In the genomic region with DNA sequence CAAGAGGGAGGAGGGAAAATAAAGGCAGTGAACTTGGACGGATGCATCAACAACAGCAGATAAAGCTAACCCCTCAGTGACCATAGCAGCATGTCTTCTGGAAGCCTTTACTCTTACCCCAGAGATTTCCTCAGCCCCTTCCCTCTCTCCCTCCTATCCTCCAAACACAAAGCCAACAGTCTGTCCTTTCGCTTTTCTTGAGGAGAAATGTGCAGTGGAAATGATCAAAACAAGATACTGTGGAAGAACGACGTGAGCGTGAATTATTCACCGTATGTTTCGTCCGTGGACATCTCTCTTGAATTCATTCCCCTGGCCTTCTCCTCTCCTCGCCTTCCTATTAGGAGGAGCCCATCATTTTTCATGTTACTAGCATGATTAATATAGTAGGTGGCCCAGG, we compare ENCODE assay signal across 12 cellular contexts. TPM values are rescaled to one million over a fixed set of nuclear protein-coding genes. Genes with fewer than 3 reads are reported as not detected.
DNase-seq lines count a peak whose midpoint lies in the region; ATAC-seq, FAIRE-seq and TF ChIP-seq lines count a peak whose summit lies in the region.
"Had no signal": no experiment of that assay in that cellular context is flagged by ENCODE, and none has a peak within 500 bp of the region (broad histone marks: within the 10 kb centered on the region; RNA-seq: fewer than 3 reads in every experiment).

No MANE protein-coding gene starts in this region.

- H2AFZ ChIP-seq in PC-9, result no peak overlapping the region

- peaks cover 10 to 79% (median 52%) of the 10 kb centered on the region in 4 donors for H3K4me1 Mint-ChIP-seq in CD4-positive, CD25-positive, alpha-beta regulatory T cell
- H3K4me1 Mint-ChIP-seq in activated naive CD8-positive, alpha-beta T cell treated with anti-CD3 and anti-CD28 coated beads, Interleukin-2, amount 10 ng/mL, durations not matched to agents 7 days and 5 days, result peaks cover 64% of the 10 kb centered on the region
- H3K4me1 Mint-ChIP-seq in natural killer cell, result peaks cover 62 to 78% of the 10 kb centered on the region in 2 donors

- TF ChIP-seq CTCF in A549 (IDR thresholded peaks at IDR 0.05) (no peak), natural killer cell (IDR thresholded peaks at IDR 0.05) (no peak), PC-9 (conservative IDR thresholded peaks at IDR 0.05) (no peak)

- H3K4me3 ChIP-seq in A549, result no peak overlapping the region
- H3K4me3 ChIP-seq in CD4-positive, CD25-positive, alpha-beta regulatory T cell (ENCODE audit: low read depth, low read length), result no peak overlapping the region
- H3K4me3 ChIP-seq in PC-9, result no peak overlapping the region

- H3K9me3 ChIP-seq in A549 (no peaks in the 10 kb centered on the region), PC-9 (ENCODE audit: insufficient read depth, low read depth) (no peaks in the 10 kb centered on the region)
- peaks cover 0 to 28% of the 10 kb centered on the region in 2 experiments for H3K9me3 ChIP-seq in CD4-positive, CD25-positive, alpha-beta regulatory T cell (ENCODE audit: control insufficient read depth in 2 of 2, low read length in 2 of 2)
- H3K9me3 ChIP-seq: Caco-2 had no signal

- DNase-seq in A549 (ENCODE audit: low read depth in 1 of 2, low spot score in 1 of 2), result no peak
- peak in 1 of 3 donors; percentile 10 for DNase-seq in CD4-positive, CD25-positive, alpha-beta regulatory T cell
- DNase-seq in activated naive CD8-positive, alpha-beta T cell treated with anti-CD3 and anti-CD28 coated beads, Interleukin-2, amount 10 ng/mL, durations not matched to agents 7 days and 5 days, result no peak
- DNase-seq in natural killer cell, result no peak
- DNase-seq in PC-9, result no peak
- DNase-seq in activated gamma-delta T cell (lab: John Stamatoyannopoulos, UW), result no peak
- DNase-seq: Caco-2; effector CD8-positive, alpha-beta T cell; hippocampal formation; NCI-H226 had no signal

- no peaks in the 10 kb centered on the region for H3F3A ChIP-seq in PC-9 (ENCODE audit: insufficient read depth, low read depth)

- BruUV-seq in PC-9 (replicated peaks; lab: Mats Ljungman, UMichigan), result no TSS peak

- no peaks in the 10 kb centered on the region for H3K79me2 ChIP-seq in PC-9 (ENCODE audit: low read depth)

- H4K20me1 ChIP-seq in PC-9 (ENCODE audit: insufficient read depth), result no peaks in the 10 kb centered on the region

- H3K27ac ChIP-seq in A549 (no peak overlapping the region), PC-9 (no peak overlapping the region)
- no peak overlapping the region for H3K27ac ChIP-seq in CD4-positive, CD25-positive, alpha-beta regulatory T cell (ENCODE audit: insufficient read depth, low read length, poor library complexity, severe bottlenecking)

- no peaks in the 10 kb centered on the region for H3K36me3 ChIP-seq in CD4-positive, CD25-positive, alpha-beta regulatory T cell (ENCODE audit: control insufficient read depth, insufficient read depth, low read length)
- no peaks in the 10 kb centered on the region for H3K36me3 ChIP-seq in PC-9 (ENCODE audit: low read depth)

- H3K9me3 Mint-ChIP-seq in CD4-positive, CD25-positive, alpha-beta regulatory T cell, result peaks cover 0 to 25% (median 3%) of the 10 kb centered on the region in 7 donors
- H3K9me3 Mint-ChIP-seq in activated naive CD8-positive, alpha-beta T cell treated with anti-CD3 and anti-CD28 coated beads, Interleukin-2, amount 10 ng/mL, durations not matched to agents 7 days and 5 days, result peaks cover 4% of the 10 kb centered on the region
- H3K9me3 Mint-ChIP-seq in natural killer cell, result no peaks in the 10 kb centered on the region

- no peak for TF ChIP-seq RAD21 in A549 (conservative IDR thresholded peaks at IDR 0.05 in 1 of 2, IDR thresholded peaks at IDR 0.05 in 1 of 2)

- H3K4me1 ChIP-seq in A549 (no peaks in the 10 kb centered on the region), PC-9 (replicated peaks; ENCODE audit: insufficient read depth) (no peaks in the 10 kb centered on the region)
- H3K4me1 ChIP-seq in CD4-positive, CD25-positive, alpha-beta regulatory T cell (ENCODE audit: control insufficient read depth, insufficient read depth, low read length, poor library complexity, severe bottlenecking), result peaks cover 69% of the 10 kb centered on the region
- H3K4me1 ChIP-seq: Caco-2 had no signal

- intact Hi-C loops in natural killer cell (cut with micrococcal nuclease) (no loop called here), PC-9 (cut with micrococcal nuclease; ENCODE audit: unreplicated experiment) (loop anchor here (10.0 kb wide), 1 partner anchor 523 kb away; no protein-coding TSS in a partner anchor)

- TF ChIP-seq EP300 in A549 (IDR thresholded peaks at IDR 0.05), result no peak

- peak overlapping the region; percentile 88 to 94 (median 92) for H3K4me3 Mint-ChIP-seq in CD4-positive, CD25-positive, alpha-beta regulatory T cell
- H3K4me3 Mint-ChIP-seq in activated naive CD8-positive, alpha-beta T cell treated with anti-CD3 and anti-CD28 coated beads, Interleukin-2, amount 10 ng/mL, durations not matched to agents 7 days and 5 days, result peak overlapping the region; percentile 91
- peak overlapping the region; percentile 89 for H3K4me3 Mint-ChIP-seq in natural killer cell

- CTCF ChIA-PET in A549 (lab: Yijun Ruan, JAX), result no interaction called here
- CTCF ChIA-PET in PC-9 (lab: Charles Lee), result interaction anchor here (0.6 kb wide), 1 partner anchor 1302 kb away, joined by 3 read pairs; no protein-coding TSS in a partner anchor

- no peaks in the 10 kb centered on the region for H3K9me2 ChIP-seq in PC-9 (ENCODE audit: insufficient read depth)

- no peak for FAIRE-seq in A549 (lab: Jason Lieb, UNC)

- ATAC-seq in A549, result no peak
- no peak for ATAC-seq in CD4-positive, CD25-positive, alpha-beta regulatory T cell (ENCODE audit: low read depth in 2 of 2)
- ATAC-seq in activated naive CD8-positive, alpha-beta T cell treated with anti-CD3 and anti-CD28 coated beads, Interleukin-2, amount 10 ng/mL, durations not matched to agents 7 days and 5 days (ENCODE audit: low read depth), result no peak
- ATAC-seq in natural killer cell, result no peak
- no peak for ATAC-seq in GM21619 (IDR thresholded peaks at IDR 0.05; ENCODE audit: unreplicated experiment)

- peak overlapping the region; percentile 58 for H3K4me2 ChIP-seq in A549
- H3K4me2 ChIP-seq in PC-9, result no peak overlapping the region

- TF ChIP-seq POLR2A in A549 (IDR thresholded peaks at IDR 0.05; ENCODE audit: low read length), result no peak

- H3K27me3 Mint-ChIP-seq in CD4-positive, CD25-positive, alpha-beta regulatory T cell, result peaks cover 97% of the 10 kb centered on the region
- peaks cover 70% of the 10 kb centered on the region for H3K27me3 Mint-ChIP-seq in activated naive CD8-positive, alpha-beta T cell treated with anti-CD3 and anti-CD28 coated beads, Interleukin-2, amount 10 ng/mL, durations not matched to agents 7 days and 5 days
- H3K27me3 Mint-ChIP-seq in natural killer cell (ENCODE audit: low read depth in 2 of 2), result peaks cover 85 to 93% of the 10 kb centered on the region in 2 donors

- H3K27me3 ChIP-seq in CD4-positive, CD25-positive, alpha-beta regulatory T cell (ENCODE audit: control insufficient read depth, insufficient read depth, low read length), result peaks cover 62% of the 10 kb centered on the region
- no peaks in the 10 kb centered on the region; the same call in 1 of the 2 replicates for H3K27me3 ChIP-seq in PC-9 (ENCODE audit: insufficient read depth, low read depth)

- no peak overlapping the region for H3K27ac Mint-ChIP-seq in CD4-positive, CD25-positive, alpha-beta regulatory T cell
- H3K27ac Mint-ChIP-seq in activated naive CD8-positive, alpha-beta T cell treated with anti-CD3 and anti-CD28 coated beads, Interleukin-2, amount 10 ng/mL, durations not matched to agents 7 days and 5 days, result peak overlapping the region; percentile 73
- H3K27ac Mint-ChIP-seq in natural killer cell, result no peak overlapping the region

- WGBS in A549 (ENCODE audit: missing lambda C conversion rate), result 88% methylated on average over 9 of the region's 9 CpGs

- POLR2A ChIA-PET in A549 (lab: Yijun Ruan, JAX), result interaction anchor here (1.0 kb wide), 1 partner anchor 106 kb away, joined by 4 read pairs; no protein-coding TSS in a partner anchor
- POLR2A ChIA-PET in activated naive CD8-positive, alpha-beta T cell treated with anti-CD3 and anti-CD28 coated beads, Interleukin-2, amount 10 ng/mL, durations not matched to agents 7 days and 5 days (lab: Charles Lee), result interaction anchor here (2.1 to 2.4 kb wide), 2 partner anchors 9 to 15 kb away, joined by 15 to 22 read pairs; a partner anchor contains a TSS
- POLR2A ChIA-PET in PC-9 (lab: Charles Lee; ENCODE audit: unreplicated experiment), result no interaction called here

- H3K36me3 Mint-ChIP-seq in CD4-positive, CD25-positive, alpha-beta regulatory T cell, result no peaks in the 10 kb centered on the region
- H3K36me3 Mint-ChIP-seq in activated naive CD8-positive, alpha-beta T cell treated with anti-CD3 and anti-CD28 coated beads, Interleukin-2, amount 10 ng/mL, durations not matched to agents 7 days and 5 days, result peaks cover 36% of the 10 kb centered on the region
- H3K36me3 Mint-ChIP-seq in natural killer cell, result no peaks in the 10 kb centered on the region

TF ChIP-seq in A549, 52 proteins besides CTCF, POLR2A, EP300 and RAD21:
- no peak for TF ChIP-seq HEYL (CRISPR knock-in tag; IDR thresholded peaks at IDR 0.05)
- TF ChIP-seq CHD2 (IDR thresholded peaks at IDR 0.05; ENCODE audit: low read length, partially characterized antibody), result no peak
- TF ChIP-seq HOXB5 (CRISPR knock-in tag; IDR thresholded peaks at IDR 0.05), result no peak
- TF ChIP-seq, protein P1, sequence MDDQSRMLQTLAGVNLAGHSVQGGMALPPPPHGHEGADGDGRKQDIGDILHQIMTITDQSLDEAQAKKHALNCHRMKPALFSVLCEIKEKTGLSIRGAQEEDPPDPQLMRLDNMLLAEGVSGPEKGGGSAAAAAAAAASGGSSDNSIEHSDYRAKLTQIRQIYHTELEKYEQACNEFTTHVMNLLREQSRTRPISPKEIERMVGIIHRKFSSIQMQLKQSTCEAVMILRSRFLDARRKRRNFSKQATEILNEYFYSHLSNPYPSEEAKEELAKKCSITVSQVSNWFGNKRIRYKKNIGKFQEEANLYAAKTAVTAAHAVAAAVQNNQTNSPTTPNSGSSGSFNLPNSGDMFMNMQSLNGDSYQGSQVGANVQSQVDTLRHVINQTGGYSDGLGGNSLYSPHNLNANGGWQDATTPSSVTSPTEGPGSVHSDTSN (IDR thresholded peaks at IDR 0.05), result no peak
- TF ChIP-seq FOXS1 (CRISPR knock-in tag; IDR thresholded peaks at IDR 0.05), result no peak

RNA-seq across cellular contexts. Expression of a gene that starts 8.5 kb away (rescaled TPM):
- 0.24 and 0.39 TPM in 2 replicates for polyA plus RNA-seq in A549 (2011; rRNA removed)
- 0.12 and 0.19 TPM in 2 replicates for polyA plus RNA-seq in A549 (2012; cell fraction: cytosol; rRNA removed)
- 0.20 and 0.22 TPM in 2 replicates for polyA plus RNA-seq in A549 (2012; cell fraction: nucleus; rRNA removed)
- polyA plus RNA-seq in A549 (2017; fragmentation: RNase III; extraction: RNeasy Plus Mini Kit Qiagen cat#74134 plus additional on column Dnase treatment), result 0.35 to 0.50 TPM (median 0.38 TPM) in 3 replicates
- 0.15 TPM in 1 of 2 replicates, not detected in the other for polyA minus RNA-seq in A549 (2011; rRNA and poly(A)+ RNA removed)
- total RNA-seq in CD4-positive, CD25-positive, alpha-beta regulatory T cell, result not detected
- polyA plus RNA-seq in CD4-positive, CD25-positive, alpha-beta regulatory T cell, result under 1 TPM in 1 of 4 donors, not detected in 3; 0.10 TPM
- total RNA-seq in activated naive CD8-positive, alpha-beta T cell treated with anti-CD3 and anti-CD28 coated beads, Interleukin-2, amount 10 ng/mL, durations not matched to agents 7 days and 5 days, result 10 to 100 TPM; 49.8 to 54.8 TPM
- total RNA-seq in natural killer cell, result not detected
- total RNA-seq in PC-9 (2021), result not detected in 2 replicates
- total RNA-seq: Caco-2, MCF 10A had no signal

Comparison
In these comparisons a context has a peak if more than half of its experiments do, and no peak if none do; other contexts are left out.
1. RNA of a gene that starts 8.5 kb away (total RNA-seq): 49.8 to 54.8 TPM in activated naive CD8-positive, alpha-beta T cell treated with anti-CD3 and anti-CD28 coated beads, Interleukin-2, amount 10 ng/mL, durations not matched to agents 7 days and 5 days; not detected in CD4-positive, CD25-positive, alpha-beta regulatory T cell (single experiment), not detected in natural killer cell and not detected in PC-9; every median in the first group is over 10 times any median in the second.
2. Peak in every context shown above with its lines, with median percentiles within 50 percentile points of each other: H3K4me3 Mint-ChIP-seq.